In the genomic region with DNA sequence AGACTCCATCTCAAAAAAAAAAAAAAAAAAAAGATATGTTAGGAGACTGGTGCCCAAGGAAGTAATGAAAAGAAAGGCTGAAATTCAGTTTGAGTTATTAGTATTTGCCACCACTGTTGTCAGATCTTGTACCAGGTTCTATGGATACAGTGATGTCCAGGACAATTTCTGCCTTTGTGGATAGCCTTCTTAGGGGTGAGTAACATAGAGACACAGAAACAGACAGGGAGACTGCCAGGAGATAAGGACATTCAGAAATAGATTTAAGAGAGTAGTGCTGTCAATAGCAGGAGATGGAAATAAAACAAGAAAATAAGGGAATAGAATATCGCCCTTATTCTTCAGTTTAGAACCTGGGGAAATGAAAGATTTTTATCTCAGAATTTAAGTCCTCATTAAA, we compare ENCODE assay signal across 24 cellular contexts. TPM values are rescaled to one million over a fixed set of nuclear protein-coding genes. Genes with fewer than 3 reads are reported as not detected.
"Had no signal": no experiment of that assay in that cellular context is flagged by ENCODE, and none has a peak within 500 bp of the region (broad histone marks: within the 10 kb centered on the region; RNA-seq: fewer than 3 reads in every experiment).

No MANE protein-coding gene starts in this region.

- H3K27me3 Mint-ChIP-seq: IgD-negative memory B cell had no signal

- H3K9ac ChIP-seq: KMS-11 had no signal

- ATAC-seq: K562, Panc1 had no signal

- H3K4me1 ChIP-seq: SJSA1 had no signal

- H3K27ac ChIP-seq: HL-60, KMS-11, RWPE1, SJSA1, SK-N-MC had no signal

- H3K36me3 Mint-ChIP-seq: IgD-negative memory B cell had no signal

- DNase-seq: Kasumi-1, MV-4-11, NCI-H1048, NCI-H1105, NCI-H1417, NCI-H1436 treated with DMSO at 0.1 percent for 48 hours, NCI-H1694, NCI-H187 treated with DMSO at 0.1 percent for 48 hours, NCI-H2029 treated with DMSO at 0.1 percent for 48 hours, NCI-H2171 treated with DMSO at 0.1 percent for 48 hours, NCI-H345, NCI-H446 treated with DMSO at 0.1 percent for 48 hours, NCI-H510A treated with DMSO at 0.1 percent for 48 hours, NCI-H526, SIG-M5 had no signal

- H3K4me3 Mint-ChIP-seq: IgD-negative memory B cell had no signal

- H3K4me2 ChIP-seq: KMS-11 had no signal

- H3K9me3 Mint-ChIP-seq: IgD-negative memory B cell had no signal

- H3K9me3 ChIP-seq: SJSA1 had no signal

- H3K27ac Mint-ChIP-seq: IgD-negative memory B cell had no signal

- H3K4me3 ChIP-seq: K562, SJSA1, SK-N-MC had no signal

- H3K27me3 ChIP-seq: SJSA1 had no signal

- H3K36me3 ChIP-seq: SJSA1 had no signal

RNA-seq across cellular contexts. Expression of gene SPINK14, which starts 6.3 kb away (rescaled TPM):
- total RNA-seq: K562, M059J, SJSA1 had no signal

RNA-seq across cellular contexts. Expression of gene SPINK6, which starts 40.8 kb away (rescaled TPM):
- total RNA-seq: K562, M059J, SJSA1 had no signal
